ENCODE assay signal across 11 cellular contexts in the genomic region with DNA sequence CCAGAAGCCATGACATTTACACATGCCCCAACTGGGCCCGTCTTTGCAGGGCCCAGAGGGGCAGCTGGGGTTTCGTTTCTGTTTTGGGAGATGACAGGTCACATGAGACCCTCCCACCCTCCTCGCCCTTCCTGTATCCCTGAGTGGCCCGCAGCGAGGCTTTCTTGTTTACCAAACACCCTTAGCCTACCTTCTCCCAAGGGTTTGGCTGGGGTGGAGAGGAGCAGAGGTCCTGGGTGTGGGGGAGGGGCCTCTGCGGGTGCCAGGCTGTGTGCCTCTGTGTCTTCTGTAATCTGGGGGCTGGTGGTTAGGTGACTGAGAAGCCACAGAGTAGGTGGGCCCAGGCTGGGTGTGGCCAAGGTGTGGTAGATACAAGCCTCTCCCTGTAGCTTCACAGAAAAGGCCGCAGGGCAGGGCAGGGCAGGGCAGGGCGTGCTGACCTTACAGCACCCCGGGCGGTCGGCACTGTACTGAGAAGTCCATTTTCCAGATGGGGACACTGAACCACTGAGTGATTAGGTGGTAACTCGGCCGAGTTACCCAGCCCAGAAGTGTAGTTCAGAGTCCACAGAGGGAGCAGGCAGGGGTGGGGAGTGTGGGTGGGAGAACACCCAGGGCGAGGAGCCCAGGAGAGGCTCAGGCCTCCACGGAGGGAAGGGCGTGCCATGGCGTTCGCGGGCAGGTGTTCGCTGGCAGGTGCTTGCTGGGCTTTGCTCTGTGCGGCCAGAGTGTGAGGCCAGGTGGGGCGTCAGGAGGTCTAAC.
DNase-seq lines count a peak whose midpoint lies in the region; ATAC-seq lines count a peak whose summit lies in the region.
"Had no signal": no experiment of that assay in that cellular context is flagged by ENCODE, and none has a peak within 500 bp of the region (broad histone marks: within the 10 kb centered on the region; RNA-seq: fewer than 3 reads in every experiment).

No MANE protein-coding gene starts in this region.

- H3K4me1 Mint-ChIP-seq in central memory CD8-positive, alpha-beta T cell = peaks cover 47% of the 10 kb centered on the region

- H3K36me3 Mint-ChIP-seq in central memory CD8-positive, alpha-beta T cell (ENCODE audit: insufficient read depth) = peaks cover 14% of the 10 kb centered on the region

- peak overlapping the region; percentile 78 for H3K4me3 Mint-ChIP-seq in central memory CD8-positive, alpha-beta T cell

- H3K27ac Mint-ChIP-seq in central memory CD8-positive, alpha-beta T cell (ENCODE audit: low read depth) = peak overlapping the region; percentile 90

- no peaks in the 10 kb centered on the region for H3K27me3 Mint-ChIP-seq in central memory CD8-positive, alpha-beta T cell

- ATAC-seq in central memory CD8-positive, alpha-beta T cell (replicated peaks; ENCODE audit: extremely low read depth, poor library complexity, severe bottlenecking) = peak; percentile 74
- ATAC-seq in GM21390 (IDR thresholded peaks at IDR 0.05; ENCODE audit: unreplicated experiment) (no peak), HG03571 (IDR thresholded peaks at IDR 0.05; ENCODE audit: unreplicated experiment) (no peak), GM21528 (IDR thresholded peaks at IDR 0.05; ENCODE audit: low FRiP score, unreplicated experiment) (no peak)

- H3K9me3 Mint-ChIP-seq in central memory CD8-positive, alpha-beta T cell = no peaks in the 10 kb centered on the region
- H3K9me3 Mint-ChIP-seq: H9 had no signal

- DNase-seq in DMS53 (lab: John Stamatoyannopoulos, UW) = peak; percentile 81
- no peak for DNase-seq in DMS53 treated with DMSO at 0.1 percent for 48 hours (lab: John Stamatoyannopoulos, UW; ENCODE audit: unreplicated experiment)
- peak; percentile 45 for DNase-seq in NCI-H345 (lab: John Stamatoyannopoulos, UW)
- peak; percentile 31 to 55 for DNase-seq in central memory CD8-positive, alpha-beta T cell (ENCODE audit: low spot score in 2 of 2)
- peak; percentile 29 for DNase-seq in stimulated activated CD8-positive, alpha-beta memory T cell treated with anti-CD3 and anti-CD28 coated beads, Interleukin-15, amount 100 ng/mL, for 4 hours (ENCODE audit: low read depth in 2 of 2)
- DNase-seq: H9, NCI-H446, T-helper 9 cell had no signal
